1 cellular context compared by ENCODE assay signal in genomic region chr1:24043345-24044032, GRCh38.
TF ChIP-seq lines count a peak whose summit lies in the region.

No MANE protein-coding gene starts in this region.

TF ChIP-seq in HEK293, 187 proteins besides CTCF, POLR2A, EP300 and RAD21 (continued from another document):
- TF ChIP-seq, protein P1, sequence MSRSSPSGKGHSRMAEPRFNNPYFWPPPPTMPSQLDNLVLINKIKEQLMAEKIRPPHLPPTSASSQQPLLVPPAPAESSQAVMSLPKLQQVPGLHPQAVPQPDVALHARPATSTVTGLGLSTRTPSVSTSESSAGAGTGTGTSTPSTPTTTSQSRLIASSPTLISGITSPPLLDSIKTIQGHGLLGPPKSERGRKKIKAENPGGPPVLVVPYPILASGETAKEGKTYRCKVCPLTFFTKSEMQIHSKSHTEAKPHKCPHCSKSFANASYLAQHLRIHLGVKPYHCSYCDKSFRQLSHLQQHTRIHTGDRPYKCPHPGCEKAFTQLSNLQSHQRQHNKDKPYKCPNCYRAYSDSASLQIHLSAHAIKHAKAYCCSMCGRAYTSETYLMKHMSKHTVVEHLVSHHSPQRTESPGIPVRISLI (tag by site-specific recombination; IDR thresholded peaks at IDR 0.05) = no peak
- TF ChIP-seq ZFP69B (tag by site-specific recombination; IDR thresholded peaks at IDR 0.05) (peak; percentile 72; the same call in 1 of the 2 replicates), ZNF2 (tag by site-specific recombination; IDR thresholded peaks at IDR 0.05) (peak; percentile 97), ZBTB6 (tag by site-specific recombination; IDR thresholded peaks at IDR 0.05) (peak; percentile 94), ZFP37 (tag by site-specific recombination; IDR thresholded peaks at IDR 0.05) (no peak), ZNF747 (tag by site-specific recombination; IDR thresholded peaks at IDR 0.05) (no peak), ZNF776 (tag by site-specific recombination; IDR thresholded peaks at IDR 0.05; ENCODE audit: borderline replicate concordance) (no peak), TSHZ1 (tag by site-specific recombination; IDR thresholded peaks at IDR 0.05; ENCODE audit: borderline replicate concordance) (peak; percentile 63; the same call in 1 of the 2 replicates), ZNF501 (tag by site-specific recombination; IDR thresholded peaks at IDR 0.05) (no peak), REST (tag by site-specific recombination; IDR thresholded peaks at IDR 0.05) (no peak), ZNF561 (tag by site-specific recombination; IDR thresholded peaks at IDR 0.05; ENCODE audit: borderline replicate concordance) (peak; percentile 96), ZSCAN30 (tag by site-specific recombination; IDR thresholded peaks at IDR 0.05) (peak; percentile 74; the same call in 1 of the 2 replicates), YY1 (tag by site-specific recombination; IDR thresholded peaks at IDR 0.05) (no peak; the same call in 1 of the 2 replicates), ZNF121 (tag by site-specific recombination; IDR thresholded peaks at IDR 0.05) (no peak), ZNF558 (tag by site-specific recombination; IDR thresholded peaks at IDR 0.05) (no peak), ZNF433 (tag by site-specific recombination; IDR thresholded peaks at IDR 0.05; ENCODE audit: low read depth) (no peak), HIC1 (tag by site-specific recombination; IDR thresholded peaks at IDR 0.05) (no peak), ZNF704 (tag by site-specific recombination; IDR thresholded peaks at IDR 0.05) (no peak), ZNF423 (tag by site-specific recombination; IDR thresholded peaks at IDR 0.05) (peak; percentile 92), ZNF24 (tag by site-specific recombination; IDR thresholded peaks at IDR 0.05) (peak; percentile 89)
- TF ChIP-seq, protein P2, sequence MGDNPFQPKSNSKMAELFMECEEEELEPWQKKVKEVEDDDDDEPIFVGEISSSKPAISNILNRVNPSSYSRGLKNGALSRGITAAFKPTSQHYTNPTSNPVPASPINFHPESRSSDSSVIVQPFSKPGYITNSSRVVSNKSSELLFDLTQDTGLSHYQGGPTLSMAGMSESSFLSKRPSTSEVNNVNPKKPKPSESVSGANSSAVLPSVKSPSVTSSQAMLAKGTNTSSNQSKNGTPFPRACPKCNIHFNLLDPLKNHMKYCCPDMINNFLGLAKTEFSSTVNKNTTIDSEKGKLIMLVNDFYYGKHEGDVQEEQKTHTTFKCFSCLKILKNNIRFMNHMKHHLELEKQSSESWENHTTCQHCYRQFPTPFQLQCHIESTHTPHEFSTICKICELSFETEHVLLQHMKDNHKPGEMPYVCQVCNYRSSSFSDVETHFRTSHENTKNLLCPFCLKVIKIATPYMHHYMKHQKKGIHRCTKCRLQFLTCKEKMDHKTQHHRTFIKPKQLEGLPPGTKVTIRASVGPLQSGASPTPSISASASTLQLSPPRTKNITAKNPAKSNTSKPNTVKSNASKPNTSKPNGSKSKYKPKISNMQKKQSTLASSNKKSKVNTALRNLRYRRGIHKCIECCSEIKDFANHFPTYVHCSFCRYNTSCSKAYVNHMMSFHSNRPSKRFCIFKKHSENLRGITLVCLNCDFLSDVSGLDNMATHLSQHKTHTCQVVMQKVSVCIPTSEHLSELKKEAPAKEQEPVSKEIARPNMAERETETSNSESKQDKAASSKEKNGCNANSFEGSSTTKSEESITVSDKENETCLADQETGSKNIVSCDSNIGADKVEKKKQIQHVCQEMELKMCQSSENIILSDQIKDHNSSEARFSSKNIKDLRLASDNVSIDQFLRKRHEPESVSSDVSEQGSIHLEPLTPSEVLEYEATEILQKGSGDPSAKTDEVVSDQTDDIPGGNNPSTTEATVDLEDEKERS (tag by site-specific recombination; IDR thresholded peaks at IDR 0.05) = no peak
- TF ChIP-seq, protein P3, sequence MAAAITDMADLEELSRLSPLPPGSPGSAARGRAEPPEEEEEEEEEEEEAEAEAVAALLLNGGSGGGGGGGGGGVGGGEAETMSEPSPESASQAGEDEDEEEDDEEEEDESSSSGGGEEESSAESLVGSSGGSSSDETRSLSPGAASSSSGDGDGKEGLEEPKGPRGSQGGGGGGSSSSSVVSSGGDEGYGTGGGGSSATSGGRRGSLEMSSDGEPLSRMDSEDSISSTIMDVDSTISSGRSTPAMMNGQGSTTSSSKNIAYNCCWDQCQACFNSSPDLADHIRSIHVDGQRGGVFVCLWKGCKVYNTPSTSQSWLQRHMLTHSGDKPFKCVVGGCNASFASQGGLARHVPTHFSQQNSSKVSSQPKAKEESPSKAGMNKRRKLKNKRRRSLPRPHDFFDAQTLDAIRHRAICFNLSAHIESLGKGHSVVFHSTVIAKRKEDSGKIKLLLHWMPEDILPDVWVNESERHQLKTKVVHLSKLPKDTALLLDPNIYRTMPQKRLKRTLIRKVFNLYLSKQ (tag by site-specific recombination; IDR thresholded peaks at IDR 0.05; ENCODE audit: borderline replicate concordance) = no peak
- TF ChIP-seq, protein P4, sequence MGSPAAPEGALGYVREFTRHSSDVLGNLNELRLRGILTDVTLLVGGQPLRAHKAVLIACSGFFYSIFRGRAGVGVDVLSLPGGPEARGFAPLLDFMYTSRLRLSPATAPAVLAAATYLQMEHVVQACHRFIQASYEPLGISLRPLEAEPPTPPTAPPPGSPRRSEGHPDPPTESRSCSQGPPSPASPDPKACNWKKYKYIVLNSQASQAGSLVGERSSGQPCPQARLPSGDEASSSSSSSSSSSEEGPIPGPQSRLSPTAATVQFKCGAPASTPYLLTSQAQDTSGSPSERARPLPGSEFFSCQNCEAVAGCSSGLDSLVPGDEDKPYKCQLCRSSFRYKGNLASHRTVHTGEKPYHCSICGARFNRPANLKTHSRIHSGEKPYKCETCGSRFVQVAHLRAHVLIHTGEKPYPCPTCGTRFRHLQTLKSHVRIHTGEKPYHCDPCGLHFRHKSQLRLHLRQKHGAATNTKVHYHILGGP (tag by site-specific recombination; IDR thresholded peaks at IDR 0.05) = no peak
